Comparison of ENCODE assay signal across 1 cellular context in the genomic region with DNA sequence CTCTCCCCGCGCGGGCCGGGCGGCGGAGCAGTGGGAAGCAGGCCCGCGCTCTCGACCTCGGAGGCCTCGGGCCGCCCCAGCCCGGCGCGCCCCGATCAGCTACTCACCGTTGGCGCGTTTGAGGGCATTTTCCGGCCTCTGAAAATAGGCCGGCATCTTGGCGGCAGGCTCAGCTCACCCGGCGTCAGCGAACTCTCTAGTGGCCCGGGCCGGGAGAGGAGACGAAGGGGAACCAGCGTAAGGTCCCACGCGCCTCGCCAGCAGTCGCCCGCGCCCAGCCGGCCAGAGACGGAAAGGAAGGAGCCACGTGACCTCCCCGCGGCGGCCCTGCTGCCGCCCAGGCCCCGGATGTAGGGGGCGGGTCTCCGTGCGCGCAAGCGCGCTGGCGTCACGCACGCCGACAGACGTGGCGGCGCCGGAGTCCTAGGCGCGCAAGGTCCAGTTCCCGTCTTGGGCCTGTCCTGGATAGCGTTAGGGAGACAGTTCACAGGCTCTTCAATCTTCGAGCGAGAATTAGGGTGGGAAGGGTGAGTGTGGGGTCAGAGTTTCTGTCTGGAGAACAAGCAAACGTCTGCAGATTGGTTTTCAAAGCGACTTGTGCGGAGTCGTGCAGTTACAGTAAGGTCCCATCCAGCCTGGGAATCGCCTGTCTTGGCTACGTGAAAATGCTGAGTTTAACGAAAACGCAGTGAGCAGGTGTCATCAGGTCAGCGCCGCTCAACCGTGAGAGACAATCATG.
TF ChIP-seq lines count a peak whose summit lies in the region.

A gene with protein sequence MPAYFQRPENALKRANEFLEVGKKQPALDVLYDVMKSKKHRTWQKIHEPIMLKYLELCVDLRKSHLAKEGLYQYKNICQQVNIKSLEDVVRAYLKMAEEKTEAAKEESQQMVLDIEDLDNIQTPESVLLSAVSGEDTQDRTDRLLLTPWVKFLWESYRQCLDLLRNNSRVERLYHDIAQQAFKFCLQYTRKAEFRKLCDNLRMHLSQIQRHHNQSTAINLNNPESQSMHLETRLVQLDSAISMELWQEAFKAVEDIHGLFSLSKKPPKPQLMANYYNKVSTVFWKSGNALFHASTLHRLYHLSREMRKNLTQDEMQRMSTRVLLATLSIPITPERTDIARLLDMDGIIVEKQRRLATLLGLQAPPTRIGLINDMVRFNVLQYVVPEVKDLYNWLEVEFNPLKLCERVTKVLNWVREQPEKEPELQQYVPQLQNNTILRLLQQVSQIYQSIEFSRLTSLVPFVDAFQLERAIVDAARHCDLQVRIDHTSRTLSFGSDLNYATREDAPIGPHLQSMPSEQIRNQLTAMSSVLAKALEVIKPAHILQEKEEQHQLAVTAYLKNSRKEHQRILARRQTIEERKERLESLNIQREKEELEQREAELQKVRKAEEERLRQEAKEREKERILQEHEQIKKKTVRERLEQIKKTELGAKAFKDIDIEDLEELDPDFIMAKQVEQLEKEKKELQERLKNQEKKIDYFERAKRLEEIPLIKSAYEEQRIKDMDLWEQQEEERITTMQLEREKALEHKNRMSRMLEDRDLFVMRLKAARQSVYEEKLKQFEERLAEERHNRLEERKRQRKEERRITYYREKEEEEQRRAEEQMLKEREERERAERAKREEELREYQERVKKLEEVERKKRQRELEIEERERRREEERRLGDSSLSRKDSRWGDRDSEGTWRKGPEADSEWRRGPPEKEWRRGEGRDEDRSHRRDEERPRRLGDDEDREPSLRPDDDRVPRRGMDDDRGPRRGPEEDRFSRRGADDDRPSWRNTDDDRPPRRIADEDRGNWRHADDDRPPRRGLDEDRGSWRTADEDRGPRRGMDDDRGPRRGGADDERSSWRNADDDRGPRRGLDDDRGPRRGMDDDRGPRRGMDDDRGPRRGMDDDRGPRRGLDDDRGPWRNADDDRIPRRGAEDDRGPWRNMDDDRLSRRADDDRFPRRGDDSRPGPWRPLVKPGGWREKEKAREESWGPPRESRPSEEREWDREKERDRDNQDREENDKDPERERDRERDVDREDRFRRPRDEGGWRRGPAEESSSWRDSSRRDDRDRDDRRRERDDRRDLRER (N-terminal part only) (minus strand): TSS at position 297 of the 739 bp plus-strand sequence. CDS start 141 bp downstream, at position 156.

TF ChIP-seq in HEK293, 187 proteins besides CTCF, POLR2A, EP300 and RAD21 (continued from another document and continues in another):
- TF ChIP-seq ZNF473 (tag by site-specific recombination; IDR thresholded peaks at IDR 0.05) (no peak), ZNF214 (tag by site-specific recombination; IDR thresholded peaks at IDR 0.05; ENCODE audit: borderline replicate concordance) (no peak), TRIM28 (IDR thresholded peaks at IDR 0.05; ENCODE audit: borderline replicate concordance, low read length) (0 out of 2 replicates have a peak, but pooled peaks have one; percentile 14), ZNF48 (tag by site-specific recombination; IDR thresholded peaks at IDR 0.05) (no peak), ZFP37 (tag by site-specific recombination; IDR thresholded peaks at IDR 0.05) (peak; percentile 72), KLF10 (tag by site-specific recombination; IDR thresholded peaks at IDR 0.05) (peak; percentile 41; the same call in 1 of the 2 replicates), ZNF529 (tag by site-specific recombination; IDR thresholded peaks at IDR 0.05; ENCODE audit: insufficient replicate concordance) (no peak), ZNF548 (tag by site-specific recombination; IDR thresholded peaks at IDR 0.05) (no peak), ZNF391 (tag by site-specific recombination; IDR thresholded peaks at IDR 0.05; ENCODE audit: borderline replicate concordance, low read depth) (peak; percentile 50; the same call in 1 of the 2 replicates), ZNF621 (tag by site-specific recombination; IDR thresholded peaks at IDR 0.05) (no peak), ZNF555 (tag by site-specific recombination; conservative IDR thresholded peaks at IDR 0.05) (no peak), ZNF426 (tag by site-specific recombination; IDR thresholded peaks at IDR 0.05) (no peak), OVOL3 (tag by site-specific recombination; IDR thresholded peaks at IDR 0.05) (peak; percentile 63), ZNF792 (tag by site-specific recombination; IDR thresholded peaks at IDR 0.05) (no peak), MYNN (tag by site-specific recombination; IDR thresholded peaks at IDR 0.05; ENCODE audit: borderline replicate concordance) (no peak), ZNF221 (tag by site-specific recombination; IDR thresholded peaks at IDR 0.05; ENCODE audit: borderline replicate concordance) (no peak), ZNF112 (tag by site-specific recombination; IDR thresholded peaks at IDR 0.05) (no peak), ZNF558 (tag by site-specific recombination; IDR thresholded peaks at IDR 0.05) (no peak), ZNF248 (tag by site-specific recombination; IDR thresholded peaks at IDR 0.05) (no peak), WT1 (tag by site-specific recombination; IDR thresholded peaks at IDR 0.05) (no peak), ZNF138 (tag by site-specific recombination; IDR thresholded peaks at IDR 0.05; ENCODE audit: borderline replicate concordance) (no peak), ZNF175 (tag by site-specific recombination; IDR thresholded peaks at IDR 0.05) (no peak), KLF1 (tag by site-specific recombination; IDR thresholded peaks at IDR 0.05) (peak; percentile 21; the same call in 1 of the 2 replicates), PRDM1 (tag by site-specific recombination; IDR thresholded peaks at IDR 0.05) (no peak), SALL2 (tag by site-specific recombination; IDR thresholded peaks at IDR 0.05; ENCODE audit: borderline replicate concordance) (no peak), SP3 (tag by site-specific recombination; IDR thresholded peaks at IDR 0.05) (peak; percentile 72), ZNF10 (tag by site-specific recombination; IDR thresholded peaks at IDR 0.05) (no peak), ZSCAN23 (tag by site-specific recombination; IDR thresholded peaks at IDR 0.05) (no peak), ZNF514 (tag by site-specific recombination; IDR thresholded peaks at IDR 0.05) (no peak), ZNF155 (tag by site-specific recombination; IDR thresholded peaks at IDR 0.05) (no peak), GLIS2 (tag by site-specific recombination; IDR thresholded peaks at IDR 0.05) (no peak), ZNF157 (tag by site-specific recombination; IDR thresholded peaks at IDR 0.05) (no peak), ZNF585B (tag by site-specific recombination; IDR thresholded peaks at IDR 0.05) (no peak), KLF7 (tag by site-specific recombination; IDR thresholded peaks at IDR 0.05; ENCODE audit: borderline replicate concordance) (no peak), ZNF623 (tag by site-specific recombination; IDR thresholded peaks at IDR 0.05) (no peak), ZNF146 (tag by site-specific recombination; IDR thresholded peaks at IDR 0.05) (no peak), ZNF658 (tag by site-specific recombination; IDR thresholded peaks at IDR 0.05) (no peak), ZNF830 (tag by site-specific recombination; IDR thresholded peaks at IDR 0.05; ENCODE audit: low read depth) (no peak), ZNF629 (tag by site-specific recombination; IDR thresholded peaks at IDR 0.05) (peak; percentile 61), SCRT2 (tag by site-specific recombination; IDR thresholded peaks at IDR 0.05) (no peak), ZNF335 (tag by site-specific recombination; conservative IDR thresholded peaks at IDR 0.05) (peak; percentile 93)
- TF ChIP-seq, protein P1, sequence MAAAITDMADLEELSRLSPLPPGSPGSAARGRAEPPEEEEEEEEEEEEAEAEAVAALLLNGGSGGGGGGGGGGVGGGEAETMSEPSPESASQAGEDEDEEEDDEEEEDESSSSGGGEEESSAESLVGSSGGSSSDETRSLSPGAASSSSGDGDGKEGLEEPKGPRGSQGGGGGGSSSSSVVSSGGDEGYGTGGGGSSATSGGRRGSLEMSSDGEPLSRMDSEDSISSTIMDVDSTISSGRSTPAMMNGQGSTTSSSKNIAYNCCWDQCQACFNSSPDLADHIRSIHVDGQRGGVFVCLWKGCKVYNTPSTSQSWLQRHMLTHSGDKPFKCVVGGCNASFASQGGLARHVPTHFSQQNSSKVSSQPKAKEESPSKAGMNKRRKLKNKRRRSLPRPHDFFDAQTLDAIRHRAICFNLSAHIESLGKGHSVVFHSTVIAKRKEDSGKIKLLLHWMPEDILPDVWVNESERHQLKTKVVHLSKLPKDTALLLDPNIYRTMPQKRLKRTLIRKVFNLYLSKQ (tag by site-specific recombination; IDR thresholded peaks at IDR 0.05; ENCODE audit: borderline replicate concordance) = no peak
- TF ChIP-seq, protein P2, sequence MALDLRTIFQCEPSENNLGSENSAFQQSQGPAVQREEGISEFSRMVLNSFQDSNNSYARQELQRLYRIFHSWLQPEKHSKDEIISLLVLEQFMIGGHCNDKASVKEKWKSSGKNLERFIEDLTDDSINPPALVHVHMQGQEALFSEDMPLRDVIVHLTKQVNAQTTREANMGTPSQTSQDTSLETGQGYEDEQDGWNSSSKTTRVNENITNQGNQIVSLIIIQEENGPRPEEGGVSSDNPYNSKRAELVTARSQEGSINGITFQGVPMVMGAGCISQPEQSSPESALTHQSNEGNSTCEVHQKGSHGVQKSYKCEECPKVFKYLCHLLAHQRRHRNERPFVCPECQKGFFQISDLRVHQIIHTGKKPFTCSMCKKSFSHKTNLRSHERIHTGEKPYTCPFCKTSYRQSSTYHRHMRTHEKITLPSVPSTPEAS (tag by site-specific recombination; IDR thresholded peaks at IDR 0.05) = no peak; the same call in 1 of the 2 replicates
- TF ChIP-seq, protein P3, sequence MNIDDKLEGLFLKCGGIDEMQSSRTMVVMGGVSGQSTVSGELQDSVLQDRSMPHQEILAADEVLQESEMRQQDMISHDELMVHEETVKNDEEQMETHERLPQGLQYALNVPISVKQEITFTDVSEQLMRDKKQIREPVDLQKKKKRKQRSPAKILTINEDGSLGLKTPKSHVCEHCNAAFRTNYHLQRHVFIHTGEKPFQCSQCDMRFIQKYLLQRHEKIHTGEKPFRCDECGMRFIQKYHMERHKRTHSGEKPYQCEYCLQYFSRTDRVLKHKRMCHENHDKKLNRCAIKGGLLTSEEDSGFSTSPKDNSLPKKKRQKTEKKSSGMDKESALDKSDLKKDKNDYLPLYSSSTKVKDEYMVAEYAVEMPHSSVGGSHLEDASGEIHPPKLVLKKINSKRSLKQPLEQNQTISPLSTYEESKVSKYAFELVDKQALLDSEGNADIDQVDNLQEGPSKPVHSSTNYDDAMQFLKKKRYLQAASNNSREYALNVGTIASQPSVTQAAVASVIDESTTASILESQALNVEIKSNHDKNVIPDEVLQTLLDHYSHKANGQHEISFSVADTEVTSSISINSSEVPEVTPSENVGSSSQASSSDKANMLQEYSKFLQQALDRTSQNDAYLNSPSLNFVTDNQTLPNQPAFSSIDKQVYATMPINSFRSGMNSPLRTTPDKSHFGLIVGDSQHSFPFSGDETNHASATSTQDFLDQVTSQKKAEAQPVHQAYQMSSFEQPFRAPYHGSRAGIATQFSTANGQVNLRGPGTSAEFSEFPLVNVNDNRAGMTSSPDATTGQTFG (tag by site-specific recombination; IDR thresholded peaks at IDR 0.05; ENCODE audit: borderline replicate concordance) = no peak
- TF ChIP-seq, protein P4, sequence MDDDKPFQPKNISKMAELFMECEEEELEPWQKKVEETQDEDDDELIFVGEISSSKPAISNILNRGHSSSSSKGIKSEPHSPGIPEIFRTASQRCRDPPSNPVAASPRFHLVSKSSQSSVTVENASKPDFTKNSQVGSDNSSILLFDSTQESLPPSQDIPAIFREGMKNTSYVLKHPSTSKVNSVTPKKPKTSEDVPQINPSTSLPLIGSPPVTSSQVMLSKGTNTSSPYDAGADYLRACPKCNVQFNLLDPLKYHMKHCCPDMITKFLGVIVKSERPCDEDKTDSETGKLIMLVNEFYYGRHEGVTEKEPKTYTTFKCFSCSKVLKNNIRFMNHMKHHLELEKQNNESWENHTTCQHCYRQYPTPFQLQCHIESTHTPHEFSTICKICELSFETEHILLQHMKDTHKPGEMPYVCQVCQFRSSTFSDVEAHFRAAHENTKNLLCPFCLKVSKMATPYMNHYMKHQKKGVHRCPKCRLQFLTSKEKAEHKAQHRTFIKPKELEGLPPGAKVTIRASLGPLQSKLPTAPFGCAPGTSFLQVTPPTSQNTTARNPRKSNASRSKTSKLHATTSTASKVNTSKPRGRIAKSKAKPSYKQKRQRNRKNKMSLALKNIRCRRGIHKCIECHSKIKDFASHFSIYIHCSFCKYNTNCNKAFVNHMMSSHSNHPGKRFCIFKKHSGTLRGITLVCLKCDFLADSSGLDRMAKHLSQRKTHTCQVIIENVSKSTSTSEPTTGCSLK (tag by site-specific recombination; IDR thresholded peaks at IDR 0.05) = no peak
- TF ChIP-seq, protein P5, sequence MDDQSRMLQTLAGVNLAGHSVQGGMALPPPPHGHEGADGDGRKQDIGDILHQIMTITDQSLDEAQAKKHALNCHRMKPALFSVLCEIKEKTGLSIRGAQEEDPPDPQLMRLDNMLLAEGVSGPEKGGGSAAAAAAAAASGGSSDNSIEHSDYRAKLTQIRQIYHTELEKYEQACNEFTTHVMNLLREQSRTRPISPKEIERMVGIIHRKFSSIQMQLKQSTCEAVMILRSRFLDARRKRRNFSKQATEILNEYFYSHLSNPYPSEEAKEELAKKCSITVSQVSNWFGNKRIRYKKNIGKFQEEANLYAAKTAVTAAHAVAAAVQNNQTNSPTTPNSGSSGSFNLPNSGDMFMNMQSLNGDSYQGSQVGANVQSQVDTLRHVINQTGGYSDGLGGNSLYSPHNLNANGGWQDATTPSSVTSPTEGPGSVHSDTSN (CRISPR knock-in tag; IDR thresholded peaks at IDR 0.05) = peak; percentile 25; the same call in 1 of the 2 replicates
- TF ChIP-seq, protein P6, sequence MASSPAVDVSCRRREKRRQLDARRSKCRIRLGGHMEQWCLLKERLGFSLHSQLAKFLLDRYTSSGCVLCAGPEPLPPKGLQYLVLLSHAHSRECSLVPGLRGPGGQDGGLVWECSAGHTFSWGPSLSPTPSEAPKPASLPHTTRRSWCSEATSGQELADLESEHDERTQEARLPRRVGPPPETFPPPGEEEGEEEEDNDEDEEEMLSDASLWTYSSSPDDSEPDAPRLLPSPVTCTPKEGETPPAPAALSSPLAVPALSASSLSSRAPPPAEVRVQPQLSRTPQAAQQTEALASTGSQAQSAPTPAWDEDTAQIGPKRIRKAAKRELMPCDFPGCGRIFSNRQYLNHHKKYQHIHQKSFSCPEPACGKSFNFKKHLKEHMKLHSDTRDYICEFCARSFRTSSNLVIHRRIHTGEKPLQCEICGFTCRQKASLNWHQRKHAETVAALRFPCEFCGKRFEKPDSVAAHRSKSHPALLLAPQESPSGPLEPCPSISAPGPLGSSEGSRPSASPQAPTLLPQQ (tag by site-specific recombination; IDR thresholded peaks at IDR 0.05) = no peak
- TF ChIP-seq, protein P7, sequence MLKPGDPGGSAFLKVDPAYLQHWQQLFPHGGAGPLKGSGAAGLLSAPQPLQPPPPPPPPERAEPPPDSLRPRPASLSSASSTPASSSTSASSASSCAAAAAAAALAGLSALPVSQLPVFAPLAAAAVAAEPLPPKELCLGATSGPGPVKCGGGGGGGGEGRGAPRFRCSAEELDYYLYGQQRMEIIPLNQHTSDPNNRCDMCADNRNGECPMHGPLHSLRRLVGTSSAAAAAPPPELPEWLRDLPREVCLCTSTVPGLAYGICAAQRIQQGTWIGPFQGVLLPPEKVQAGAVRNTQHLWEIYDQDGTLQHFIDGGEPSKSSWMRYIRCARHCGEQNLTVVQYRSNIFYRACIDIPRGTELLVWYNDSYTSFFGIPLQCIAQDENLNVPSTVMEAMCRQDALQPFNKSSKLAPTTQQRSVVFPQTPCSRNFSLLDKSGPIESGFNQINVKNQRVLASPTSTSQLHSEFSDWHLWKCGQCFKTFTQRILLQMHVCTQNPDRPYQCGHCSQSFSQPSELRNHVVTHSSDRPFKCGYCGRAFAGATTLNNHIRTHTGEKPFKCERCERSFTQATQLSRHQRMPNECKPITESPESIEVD (tag by site-specific recombination; IDR thresholded peaks at IDR 0.05) = no peak
